Comparison of ENCODE assay signal across 25 cellular contexts in the genomic region with DNA sequence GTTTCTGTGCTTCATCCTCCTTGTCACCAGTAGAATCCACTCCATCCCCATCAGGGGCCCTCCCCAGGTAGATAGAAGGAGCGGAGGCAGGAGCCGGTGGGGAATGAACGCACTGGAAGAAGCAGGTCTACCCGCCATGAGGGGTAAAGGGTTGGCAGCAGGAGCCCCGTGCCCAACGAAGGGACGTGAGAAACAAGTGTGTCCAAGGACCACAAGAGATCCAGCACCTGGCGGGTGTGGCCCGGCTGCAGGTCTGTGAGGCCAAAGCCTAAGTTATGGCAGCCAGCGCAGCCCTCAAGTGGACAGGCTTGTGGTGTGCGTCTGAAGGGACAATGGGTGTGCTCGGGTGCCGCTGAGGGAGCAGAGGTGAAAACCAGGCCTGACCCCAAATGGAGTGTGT.
"Had no signal": no experiment of that assay in that cellular context is flagged by ENCODE, and none has a peak within 500 bp of the region (broad histone marks: within the 10 kb centered on the region; RNA-seq: fewer than 3 reads in every experiment).

No MANE protein-coding gene starts in this region.

- H3K36me3 Mint-ChIP-seq: memory B cell, mesothelial cell of epicardium had no signal

- H3K4me1 ChIP-seq: esophagus squamous epithelium, gastrocnemius medialis, heart right ventricle, left lung had no signal

- H3K27me3 Mint-ChIP-seq: memory B cell had no signal

- H3K4me3 Mint-ChIP-seq: memory B cell; mesothelial cell of epicardium; naive thymus-derived CD4-positive, alpha-beta T cell had no signal

- H3K9me3 Mint-ChIP-seq: mesothelial cell of epicardium had no signal

- ATAC-seq: esophagus mucosa; gastrocnemius medialis; heart right ventricle; left cardiac atrium; left lung; left ventricle myocardium superior; naive thymus-derived CD4-positive, alpha-beta T cell had no signal

- H3K9me3 ChIP-seq: esophagus squamous epithelium, gastrocnemius medialis, heart right ventricle, left lung had no signal

- DNase-seq: dermis blood vessel endothelial cell; dorsolateral prefrontal cortex; effector CD4-positive, alpha-beta T cell; effector memory CD4-positive, alpha-beta T cell; erythroblast; esophagus squamous epithelium; foreskin fibroblast; foreskin melanocyte; gastrocnemius medialis; glutamatergic neuron; heart right ventricle; hippocampal formation; left cardiac atrium; left lung; left ventricle myocardium superior; mammary epithelial cell; naive thymus-derived CD4-positive, alpha-beta T cell had no signal

- H3K4me1 Mint-ChIP-seq: memory B cell; naive thymus-derived CD4-positive, alpha-beta T cell had no signal

- H3K27ac Mint-ChIP-seq: memory B cell; mesothelial cell of epicardium; naive thymus-derived CD4-positive, alpha-beta T cell had no signal

- FAIRE-seq: colon, endometrium, islet of Langerhans had no signal

- H3K36me3 ChIP-seq: esophagus squamous epithelium, gastrocnemius medialis, heart right ventricle, left lung had no signal

- H3K27ac ChIP-seq: dorsolateral prefrontal cortex, epithelial cell of prostate, esophagus squamous epithelium, gastrocnemius medialis, heart right ventricle, left lung had no signal

- H3K4me3 ChIP-seq: dorsolateral prefrontal cortex, esophagus squamous epithelium, gastrocnemius medialis, heart right ventricle, left lung, lung had no signal
